9 cellular contexts compared by ENCODE assay signal in the genomic region with DNA sequence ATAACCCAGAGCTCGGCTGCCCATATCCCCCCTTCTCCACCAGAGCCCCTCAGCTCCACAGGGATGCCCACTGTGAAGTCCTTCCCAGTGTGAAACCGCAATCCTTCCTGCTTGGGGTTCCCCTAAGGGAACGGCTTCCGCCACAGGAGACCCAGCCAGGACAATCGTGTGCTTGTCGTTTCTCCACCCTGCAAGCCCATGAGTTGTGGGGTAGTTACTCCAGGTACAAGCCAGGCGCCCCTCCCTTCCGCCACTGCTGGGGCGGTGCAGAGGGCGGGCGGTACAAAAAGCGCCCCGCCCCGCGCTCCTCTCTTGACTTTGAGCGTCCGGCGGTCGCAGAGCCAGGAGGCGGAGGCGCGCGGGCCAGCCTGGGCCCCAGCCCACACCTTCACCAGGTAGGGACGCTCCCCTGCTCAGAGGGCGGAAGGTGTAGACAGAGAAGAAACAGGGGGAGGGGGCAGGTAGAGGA. TPM values are rescaled to one million over a fixed set of nuclear protein-coding genes. Genes with fewer than 3 reads are reported as not detected.
A peak's percentile ranks its signal among the peaks of the same experiment; 100 is the strongest.
DNase-seq lines count a peak whose midpoint lies in the region; ATAC-seq and TF ChIP-seq lines count a peak whose summit lies in the region.
"Had no signal": no experiment of that assay in that cellular context is flagged by ENCODE, and none has a peak within 500 bp of the region (broad histone marks: within the 10 kb centered on the region; RNA-seq: fewer than 3 reads in every experiment).

A gene with protein sequence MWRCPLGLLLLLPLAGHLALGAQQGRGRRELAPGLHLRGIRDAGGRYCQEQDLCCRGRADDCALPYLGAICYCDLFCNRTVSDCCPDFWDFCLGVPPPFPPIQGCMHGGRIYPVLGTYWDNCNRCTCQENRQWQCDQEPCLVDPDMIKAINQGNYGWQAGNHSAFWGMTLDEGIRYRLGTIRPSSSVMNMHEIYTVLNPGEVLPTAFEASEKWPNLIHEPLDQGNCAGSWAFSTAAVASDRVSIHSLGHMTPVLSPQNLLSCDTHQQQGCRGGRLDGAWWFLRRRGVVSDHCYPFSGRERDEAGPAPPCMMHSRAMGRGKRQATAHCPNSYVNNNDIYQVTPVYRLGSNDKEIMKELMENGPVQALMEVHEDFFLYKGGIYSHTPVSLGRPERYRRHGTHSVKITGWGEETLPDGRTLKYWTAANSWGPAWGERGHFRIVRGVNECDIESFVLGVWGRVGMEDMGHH (plus strand): TSS at position 315 of the 469 bp plus-strand sequence. CDS start 634 bp downstream, outside the sequence.

- no peak within 1 kb of the TSS for H3K4me2 ChIP-seq in IMR-90 (ENCODE audit: low read depth, low read length)

- peaks cover 11% of the 10 kb centered on the region for H3K9me1 ChIP-seq in IMR-90 (ENCODE audit: insufficient read depth, low read length)

- no peaks in the 10 kb centered on the region for H3K9me3 ChIP-seq in IMR-90 (ENCODE audit: control insufficient read depth, insufficient read depth, low read length)
- H3K9me3 ChIP-seq in left lung: no peaks in the 10 kb centered on the region
- H3K9me3 ChIP-seq in testis: no peaks in the 10 kb centered on the region

- no peak within 1 kb of the TSS for H3K9ac ChIP-seq in IMR-90 (ENCODE audit: low read depth, low read length)

- H2BK5ac ChIP-seq in IMR-90 (ENCODE audit: low read depth, low read length, poor library complexity, severe bottlenecking): no peak within 1 kb of the TSS

- POLR2A ChIA-PET in IMR-90 (lab: Charles Lee; ENCODE audit: unreplicated experiment): no interaction called here

- no peak within 1 kb of the TSS for H2BK120ac ChIP-seq in IMR-90 (ENCODE audit: low read depth, low read length)

- H2BK15ac ChIP-seq in IMR-90 (ENCODE audit: low read depth, low read length): no peak within 1 kb of the TSS

- no peak for DNase-seq in IMR-90
- peak; percentile 29 for DNase-seq in choroid plexus epithelial cell (ENCODE audit: low read depth)
- peak; percentile 63 to 86 for DNase-seq in left lung
- DNase-seq in testis: peak; percentile 16
- DNase-seq in UCSD-AML1 (lab: John Stamatoyannopoulos, UW; ENCODE audit: unreplicated experiment): no peak
- no peak for DNase-seq in GOT3 (lab: John Stamatoyannopoulos, UW)

- peak within 1 kb of the TSS; percentile 20; the same call in 1 of the 2 replicates for H4K91ac ChIP-seq in IMR-90 (ENCODE audit: insufficient read depth, low read depth, low read length)

- H4K8ac ChIP-seq in IMR-90 (ENCODE audit: low read depth in 2 of 2, low read length in 2 of 2): no peak within 1 kb of the TSS

- H2AFZ ChIP-seq in IMR-90 (replicated peaks; ENCODE audit: low read length, poor library complexity): peak within 1 kb of the TSS; percentile 62

- H3K23ac ChIP-seq in IMR-90 (ENCODE audit: low read depth, low read length): no peak within 1 kb of the TSS

- H3K56ac ChIP-seq in IMR-90 (ENCODE audit: extremely low read depth, insufficient read depth, low read length): no peak within 1 kb of the TSS

- no peak for ATAC-seq in IMR-90 (ENCODE audit: low read depth)
- ATAC-seq in left lung: peak; percentile 79
- ATAC-seq in HG02610 (IDR thresholded peaks at IDR 0.05; ENCODE audit: unreplicated experiment): no peak
- ATAC-seq in HG02642 (IDR thresholded peaks at IDR 0.05; ENCODE audit: poor library complexity, unreplicated experiment): no peak

- H4K5ac ChIP-seq in IMR-90 (ENCODE audit: low read depth, low read length): no peak within 1 kb of the TSS

- H2BK20ac ChIP-seq in IMR-90 (ENCODE audit: low read depth, low read length): no peak within 1 kb of the TSS; the same call in 1 of the 2 replicates

- WGBS in IMR-90 (ENCODE audit: extremely low coverage in 2 of 2, insufficient read length in 1 of 2), 2 experiments: no CpG with 5 or more reads among the region's 25 CpGs
- 40 to 43% methylated on average over 8 to 25 of the region's 25 CpGs for WGBS in testis, 2 donors

- H3K4ac ChIP-seq in IMR-90 (ENCODE audit: low read depth, low read length): peak within 1 kb of the TSS; percentile 33; the same call in 1 of the 2 replicates

- H2AK5ac ChIP-seq in IMR-90 (ENCODE audit: low read depth, low read length): peak within 1 kb of the TSS; percentile 9; the same call in 1 of the 2 replicates

- H3K27me3 ChIP-seq in IMR-90 (ENCODE audit: control insufficient read depth, insufficient read depth, low read length): no peaks in the 10 kb centered on the region
- H3K27me3 ChIP-seq in left lung: peaks cover 0 to 17% of the 10 kb centered on the region in 2 donors
- H3K27me3 ChIP-seq in testis: no peaks in the 10 kb centered on the region

- no peak for TF ChIP-seq RAD21 in IMR-90 (IDR thresholded peaks at IDR 0.05; ENCODE audit: low read length)

- no peak within 1 kb of the TSS for H3K18ac ChIP-seq in IMR-90 (ENCODE audit: low read depth, low read length)

- intact Hi-C loops in IMR-90 (cut with micrococcal nuclease): no loop called here
- intact Hi-C loops in left lung (cut with DNase I): loop anchor here in 1 of 2 donors (10.0 kb wide), 1 partner anchor 209 kb away; no protein-coding TSS in a partner anchor
- intact Hi-C loops in testis (cut with DNase I; ENCODE audit: low total_unique reads): no loop called here

- in situ Hi-C loops in IMR-90 (cut with MboI; ENCODE audit: low sequenced_read_pairs): no loop called here

- no peaks in the 10 kb centered on the region for H3K79me1 ChIP-seq in IMR-90 (ENCODE audit: low read depth in 1 of 2, low read length in 2 of 2)

- dilution Hi-C loops in IMR-90 (cut with HindIII; ENCODE audit: low sequenced_read_pairs, unreplicated experiment): no loop called here

- TF ChIP-seq CTCF in IMR-90 (conservative IDR thresholded peaks at IDR 0.05; ENCODE audit: low read depth, low read length) (no peak), choroid plexus epithelial cell (conservative IDR thresholded peaks at IDR 0.05; ENCODE audit: low read depth, low read length) (no peak), left lung (IDR thresholded peaks at IDR 0.05) (no peak), testis (IDR thresholded peaks at IDR 0.05) (no peak)

- H3K27ac ChIP-seq in IMR-90 (ENCODE audit: insufficient read depth, low read length) (no peak within 1 kb of the TSS), left lung (peak within 1 kb of the TSS; percentile 66 to 67), testis (peak within 1 kb of the TSS in 1 of 2 donors; percentile 68)

- H3K14ac ChIP-seq in IMR-90 (replicated peaks; ENCODE audit: low read depth, low read length): no peak within 1 kb of the TSS

- H2AK9ac ChIP-seq in IMR-90 (replicated peaks; ENCODE audit: low read depth, low read length, poor library complexity): peak within 1 kb of the TSS; percentile 51

- H3K4me3 ChIP-seq in IMR-90 (ENCODE audit: insufficient read depth, low read depth, low read length) (no peak within 1 kb of the TSS), choroid plexus epithelial cell (ENCODE audit: low read depth, low read length) (peak within 1 kb of the TSS; percentile 37), left lung (peak within 1 kb of the TSS; percentile 27 to 54), testis (peak within 1 kb of the TSS; percentile 9 to 26)

- BruUV-seq in IMR-90 (replicated peaks; lab: Mats Ljungman, UMichigan): no TSS peak

- CTCF ChIA-PET in IMR-90 (lab: Yijun Ruan, JAX): no interaction called here

- H3K36me3 ChIP-seq in IMR-90 (ENCODE audit: control insufficient read depth, insufficient read depth, low read length) (no peaks in the 10 kb centered on the region), left lung (no peaks in the 10 kb centered on the region), testis (ENCODE audit: low read depth, missing control alignments) (no peaks in the 10 kb centered on the region)

- TF ChIP-seq POLR2A in IMR-90 (IDR thresholded peaks at IDR 0.05; ENCODE audit: low read depth, low read length): no peak
- TF ChIP-seq POLR2A in testis (IDR thresholded peaks at IDR 0.05): no peak

- H3K4me1 ChIP-seq in IMR-90 (ENCODE audit: control insufficient read depth, insufficient read depth, low read length): peaks cover 29% of the 10 kb centered on the region
- H3K4me1 ChIP-seq in left lung: peaks cover 19 to 47% of the 10 kb centered on the region in 2 donors
- H3K4me1 ChIP-seq in testis: peaks cover 35% of the 10 kb centered on the region

- peaks cover 5% of the 10 kb centered on the region for H4K20me1 ChIP-seq in IMR-90 (ENCODE audit: insufficient read depth, low read length)

TF ChIP-seq in IMR-90, 13 proteins besides CTCF, POLR2A, EP300 and RAD21:
- TF ChIP-seq BHLHE40 (IDR thresholded peaks at IDR 0.05; ENCODE audit: low read depth, low read length) (no peak), NFE2L2 (IDR thresholded peaks at IDR 0.05; ENCODE audit: low read depth, low read length) (no peak), CHD1 (IDR thresholded peaks at IDR 0.05; ENCODE audit: low read depth, low read length) (no peak), MAZ (IDR thresholded peaks at IDR 0.05; ENCODE audit: borderline replicate concordance, low read depth, low read length) (no peak), FOS (IDR thresholded peaks at IDR 0.05; ENCODE audit: low read depth, low read length) (no peak), MAFK (IDR thresholded peaks at IDR 0.05; ENCODE audit: low read depth, low read length) (no peak), SMC3 (IDR thresholded peaks at IDR 0.05; ENCODE audit: low read depth, low read length) (no peak), CEBPB (IDR thresholded peaks at IDR 0.05; ENCODE audit: low read depth, low read length) (no peak), RFX5 (IDR thresholded peaks at IDR 0.05; ENCODE audit: low read depth, low read length) (no peak)

RNA-seq across cellular contexts. Expression of the gene that starts here (rescaled TPM):
- total RNA-seq in IMR-90 (2012; rRNA removed): 0.54 and 0.56 TPM in 2 replicates
- 1.4 and 1.5 TPM in 2 replicates for polyA plus RNA-seq in IMR-90 (2012; rRNA removed)
- 0.76 and 2.1 TPM in 2 replicates for polyA plus RNA-seq in IMR-90 (2012; cell fraction: cytosol; rRNA removed)
- polyA plus RNA-seq in IMR-90 (2012; cell fraction: nucleus; rRNA removed; ENCODE audit: low replicate concordance): 1.7 and 2.8 TPM in 2 replicates
- total RNA-seq in left lung: 100 to 1,000 TPM in 1 of 2 donors, 10 to 100 TPM in 1; 66.6 to 106 TPM
- 10 to 100 TPM; 16.4 to 23.2 TPM for total RNA-seq in testis
- polyA plus RNA-seq in testis (ENCODE audit: insufficient read depth, low read depth, low replicate concordance): 24.6 TPM
- total RNA-seq: neural crest cell had no signal

Comparison
In these comparisons a context has a peak if more than half of its experiments do, and no peak if none do; other contexts are left out.
1. RNA of the gene that starts here (total RNA-seq): 66.6 to 106 TPM in left lung and 16.4 to 23.2 TPM in testis; 0.54 to 0.56 TPM in IMR-90; every median in the first group is over 10 times any median in the second.
2. DNase-seq: peak in choroid plexus epithelial cell (single experiment), left lung (2 of 2) and testis (single experiment); none in IMR-90 (single experiment), UCSD-AML1 (single experiment) and GOT3 (single experiment).